ENCODE assay signal across 17 cellular contexts in genomic region chr6:30364591-30364990, GRCh38. TPM values are rescaled to one million over a fixed set of nuclear protein-coding genes. Genes with fewer than 3 reads are reported as not detected.
A peak's percentile ranks its signal among the peaks of the same experiment; 100 is the strongest.
DNase-seq lines count a peak whose midpoint lies in the region; ATAC-seq, FAIRE-seq and TF ChIP-seq lines count a peak whose summit lies in the region.
"Had no signal": no experiment of that assay in that cellular context is flagged by ENCODE, and none has a peak within 500 bp of the region (broad histone marks: within the 10 kb centered on the region; RNA-seq: fewer than 3 reads in every experiment).

No MANE protein-coding gene starts in this region.

- peaks cover 0 to 20% of the 10 kb centered on the region in 2 donors for H3K27me3 ChIP-seq in breast epithelium
- peaks cover 17 to 26% of the 10 kb centered on the region in 2 experiments for H3K27me3 ChIP-seq in K562 (ENCODE audit: control insufficient read depth in 2 of 2, insufficient read depth in 2 of 2, low read length in 2 of 2)
- H3K27me3 ChIP-seq: body of pancreas had no signal

- FAIRE-seq in K562 (lab: Jason Lieb, UNC), result no peak
- FAIRE-seq: kidney had no signal

- no peaks in the 10 kb centered on the region for H3K79me2 ChIP-seq in K562 (ENCODE audit: control insufficient read depth, insufficient read depth, low read length)

- no peaks in the 10 kb centered on the region for H4K20me1 ChIP-seq in K562 (replicated peaks; ENCODE audit: control insufficient read depth, insufficient read depth, low read length)

- no peaks in the 10 kb centered on the region for H3K9me1 ChIP-seq in K562 (ENCODE audit: control insufficient read depth, insufficient read depth, low read length)

- no peak for TF ChIP-seq POLR2A in breast epithelium (IDR thresholded peaks at IDR 0.05)
- no peak for TF ChIP-seq POLR2A in K562 (conservative IDR thresholded peaks at IDR 0.05)

- H3K4me1 ChIP-seq in breast epithelium (no peaks in the 10 kb centered on the region), K562 (replicated peaks in 1 of 2; ENCODE audit: control insufficient read depth in 2 of 2, insufficient read depth in 2 of 2, low read length in 2 of 2) (no peaks in the 10 kb centered on the region)
- H3K4me1 ChIP-seq: body of pancreas had no signal

- H2AFZ ChIP-seq in K562 (ENCODE audit: low read depth, low read length), result no peak overlapping the region

- no peaks in the 10 kb centered on the region for H3K36me3 Mint-ChIP-seq in MCF 10A (ENCODE audit: insufficient read depth, unreplicated experiment)
- H3K36me3 Mint-ChIP-seq: naive B cell had no signal

- TF ChIP-seq CTCF in MCF 10A (IDR thresholded peaks at IDR 0.05; ENCODE audit: unreplicated experiment), result no peak
- TF ChIP-seq CTCF in breast epithelium (IDR thresholded peaks at IDR 0.05), result no peak
- TF ChIP-seq CTCF in K562 (IDR thresholded peaks at IDR 0.05 in 2 of 3, conservative IDR thresholded peaks at IDR 0.05 in 1 of 3; ENCODE audit: insufficient read depth in 2 of 3, low read depth in 1 of 3, low read length in 3 of 3), result peak in 2 of 3 experiments; percentile 19 to 20; a peak in 2 of 6 replicates

- no peaks in the 10 kb centered on the region for H3K36me3 ChIP-seq in breast epithelium
- H3K36me3 ChIP-seq in K562 (ENCODE audit: control insufficient read depth, insufficient read depth, low read length), result no peaks in the 10 kb centered on the region

- H3K9me3 ChIP-seq in breast epithelium (no peaks in the 10 kb centered on the region), K562 (replicated peaks; ENCODE audit: control insufficient read depth, insufficient read depth, low read depth, low read length) (no peaks in the 10 kb centered on the region)
- H3K9me3 ChIP-seq: body of pancreas had no signal

- peaks cover 72% of the 10 kb centered on the region for H3K27me3 Mint-ChIP-seq in MCF 10A (ENCODE audit: insufficient read depth, unreplicated experiment)

- H3K4me1 Mint-ChIP-seq in MCF 10A (ENCODE audit: insufficient read depth, unreplicated experiment), result no peaks in the 10 kb centered on the region
- H3K4me1 Mint-ChIP-seq: activated CD4-positive, alpha-beta memory T cell treated with anti-CD3 and anti-CD28 coated beads, Interleukin-2, amount 10 ng/mL, durations not matched to agents 7 days and 5 days; naive B cell had no signal

- H3K27ac ChIP-seq in breast epithelium, result no peak overlapping the region
- no peak overlapping the region for H3K27ac ChIP-seq in K562 (ENCODE audit: extremely low read depth, low read depth, low read length)
- H3K27ac ChIP-seq: body of pancreas had no signal

- intact Hi-C loops in MCF 10A (cut with micrococcal nuclease), result loop anchor here (5.0 kb wide), 1 partner anchor 78 kb away; no protein-coding TSS in a partner anchor
- intact Hi-C loops in breast epithelium (cut with DNase I; ENCODE audit: low total_unique reads), result no loop called here
- intact Hi-C loops in K562 (cut with micrococcal nuclease), result no loop called here

- DNase-seq in MCF 10A (ENCODE audit: unreplicated experiment), result peak; percentile 36
- DNase-seq in breast epithelium (ENCODE audit: low spot score in 2 of 2), result no peak
- DNase-seq in M059J (ENCODE audit: low read depth), result peak; percentile 11
- no peak for DNase-seq in K562 (ENCODE audit: extremely low read depth in 1 of 4, low spot score in 3 of 4)
- DNase-seq in NCI-H345 treated with DMSO at 0.1 percent for 48 hours (lab: John Stamatoyannopoulos, UW; ENCODE audit: unreplicated experiment), result no peak
- no peak for DNase-seq in NCI-H1048 (lab: John Stamatoyannopoulos, UW)
- DNase-seq in SHP77 (lab: John Stamatoyannopoulos, UW), result no peak
- DNase-seq in NCI-H2196 treated with DMSO at 0.1 percent for 48 hours (lab: John Stamatoyannopoulos, UW; ENCODE audit: unreplicated experiment), result no peak
- DNase-seq: activated CD4-positive, alpha-beta memory T cell treated with anti-CD3 and anti-CD28 coated beads, Interleukin-2, amount 10 ng/mL, durations not matched to agents 7 days and 5 days; activated effector memory CD4-positive, alpha-beta T cell treated with anti-CD3 and anti-CD28 coated beads, Interleukin-2, amount 50 U/mL, for 16 hours; foreskin melanocyte; kidney; naive B cell; NCI-H1694; stimulated activated CD4-positive, alpha-beta T cell treated with anti-CD3 and anti-CD28 coated beads, Interleukin-4, amount 100 ng/mL, for 4 hours; stimulated activated naive CD4-positive, alpha-beta T cell had no signal

- no TSS peak for BruUV-seq in MCF 10A (replicated peaks; lab: Mats Ljungman, UMichigan)
- no TSS peak for BruUV-seq in K562 (replicated peaks; lab: Mats Ljungman, UMichigan)

- no peak overlapping the region for H3K4me3 ChIP-seq in breast epithelium
- H3K4me3 ChIP-seq in K562, result no peak overlapping the region
- H3K4me3 ChIP-seq: body of pancreas had no signal

- H3K4me3 Mint-ChIP-seq in MCF 10A (ENCODE audit: unreplicated experiment), result no peak overlapping the region
- H3K4me3 Mint-ChIP-seq: activated CD4-positive, alpha-beta memory T cell treated with anti-CD3 and anti-CD28 coated beads, Interleukin-2, amount 10 ng/mL, durations not matched to agents 7 days and 5 days; naive B cell had no signal

- ATAC-seq in K562, result no peak
- ATAC-seq: body of pancreas had no signal

- no peaks in the 10 kb centered on the region for H3K9me3 Mint-ChIP-seq in MCF 10A (ENCODE audit: unreplicated experiment)
- H3K9me3 Mint-ChIP-seq: activated CD4-positive, alpha-beta memory T cell treated with anti-CD3 and anti-CD28 coated beads, Interleukin-2, amount 10 ng/mL, durations not matched to agents 7 days and 5 days had no signal

- CTCF ChIA-PET in MCF 10A (lab: Yijun Ruan, JAX), result interaction anchor here (0.6 kb wide), 1 partner anchor 99 kb away, joined by 3 read pairs; no protein-coding TSS in a partner anchor
- CTCF ChIA-PET in K562 (lab: Yijun Ruan, JAX; ENCODE audit: low intra/inter-chr PET ratio), result interaction anchor here (0.5 to 0.6 kb wide), 2 partner anchors 32 to 35 kb away, joined by 3 read pairs; no protein-coding TSS in a partner anchor

- no peak for TF ChIP-seq RAD21 in K562 (CRISPR knock-in tag; conservative IDR thresholded peaks at IDR 0.05 in 1 of 2, IDR thresholded peaks at IDR 0.05 in 1 of 2)

- POLR2A ChIA-PET in MCF 10A (lab: Yijun Ruan, JAX) (no interaction called here), K562 (lab: Yijun Ruan, JAX) (interaction anchor here (0.8 kb wide), 1 partner anchor 19 kb away, joined by 3 read pairs; no protein-coding TSS in a partner anchor)

- WGBS in K562 (ENCODE audit: insufficient coverage, low coverage, missing lambda C conversion rate), result 0% methylated on average over 2 of the region's 2 CpGs

- no peak overlapping the region for H3K9ac ChIP-seq in K562 (ENCODE audit: insufficient read depth in 1 of 2, low read depth in 2 of 2, low read length in 2 of 2)

- no peak overlapping the region for H3K4me2 ChIP-seq in K562 (ENCODE audit: insufficient read depth, low read length)

- no peak for TF ChIP-seq EP300 in K562 (IDR thresholded peaks at IDR 0.05; ENCODE audit: low read length)

- H3K27ac Mint-ChIP-seq in MCF 10A (ENCODE audit: low read depth, unreplicated experiment), result no peak overlapping the region
- H3K27ac Mint-ChIP-seq: activated CD4-positive, alpha-beta memory T cell treated with anti-CD3 and anti-CD28 coated beads, Interleukin-2, amount 10 ng/mL, durations not matched to agents 7 days and 5 days had no signal

- in situ Hi-C loops in K562 (cut with MboI), result no loop called here

RNA-seq across cellular contexts. Expression of gene RPP21, which starts 19.6 kb away (rescaled TPM):
- 63.0 and 74.1 TPM in 2 replicates for total RNA-seq in MCF 10A (2022)
- total RNA-seq in breast epithelium, result 10 to 100 TPM; 59.0 to 69.6 (median 67.8) TPM
- 106 and 156 TPM in 2 replicates for total RNA-seq in M059J (2014; rRNA removed; shearing (Covaris generic))
- 22.4 and 33.0 TPM in 2 replicates for total RNA-seq in K562 (2011; cell fraction: chromatin; rRNA removed; ENCODE audit: low replicate concordance)
- total RNA-seq in K562 (2011; cell fraction: nucleolus; rRNA removed), result 49.1 and 56.7 TPM in 2 replicates
- total RNA-seq in K562 (2011; cell fraction: nucleoplasm; rRNA removed), result 33.2 and 46.3 TPM in 2 replicates
- 231 and 363 TPM in 2 replicates for total RNA-seq in K562 (2014; rRNA removed)
- total RNA-seq in K562 (2014; rRNA removed; fragmentation: Illumina TruSeq; extraction: Trizol), result 50.5 and 62.1 TPM in 2 replicates
- 164 and 166 TPM in 2 replicates for total RNA-seq in K562 (2015; rRNA removed; fragmentation: Illumina TruSeq; extraction: Trizol)
- total RNA-seq in K562 (2021), result 159 and 178 TPM in 2 replicates
- 88.9 and 90.3 TPM in 2 replicates for polyA plus RNA-seq in K562 (2011; rRNA removed)
- polyA plus RNA-seq in K562 (2011; cell fraction: cytosol; rRNA removed), result 198 and 661 TPM in 2 replicates
- 152 and 277 TPM in 2 replicates for polyA plus RNA-seq in K562 (2011; cell fraction: nucleus; rRNA removed)
- 234 and 238 TPM in 2 replicates for polyA plus RNA-seq in K562 (2012)
- polyA plus RNA-seq in K562 (2014; fragmentation: Illumina TruSeq; extraction: Trizol), result 83.9 and 235 TPM in 2 replicates
- polyA plus RNA-seq in K562 (2014; fragmentation: Nextera tagmentation; extraction: Ambion mirVana), result 100 to 1,000 TPM; 201 to 246 TPM
- 362 and 376 TPM in 2 replicates for polyA plus RNA-seq in K562 (2014; rRNA removed)
- 9.7 and 16.9 TPM in 2 replicates for polyA minus RNA-seq in K562 (2011; rRNA and poly(A)+ RNA removed)
- polyA minus RNA-seq in K562 (2011; cell fraction: cytosol; rRNA and poly(A)+ RNA removed), result 29.1 and 38.4 TPM in 2 replicates
- polyA minus RNA-seq in K562 (2011; cell fraction: nucleus; rRNA and poly(A)+ RNA removed), result 24.5 and 25.5 TPM in 2 replicates

RNA-seq across cellular contexts. Expression of gene TRIM39, which starts 37.9 kb away (rescaled TPM):
- total RNA-seq in MCF 10A (2022), result 14.7 and 18.6 TPM in 2 replicates
- total RNA-seq in breast epithelium, result 10 to 100 TPM; 10.8 to 21.2 (median 12.6) TPM
- total RNA-seq in M059J (2014; rRNA removed; shearing (Covaris generic)), result 18.0 and 26.8 TPM in 2 replicates
- total RNA-seq in K562 (2011; cell fraction: chromatin; rRNA removed; ENCODE audit: low replicate concordance), result 32.1 and 33.3 TPM in 2 replicates
- total RNA-seq in K562 (2011; cell fraction: nucleolus; rRNA removed), result 19.3 and 21.2 TPM in 2 replicates
- total RNA-seq in K562 (2011; cell fraction: nucleoplasm; rRNA removed), result 21.7 and 22.1 TPM in 2 replicates
- total RNA-seq in K562 (2014; rRNA removed), result 12.5 and 14.8 TPM in 2 replicates
- 12.8 and 13.7 TPM in 2 replicates for total RNA-seq in K562 (2014; rRNA removed; fragmentation: Illumina TruSeq; extraction: Trizol)
- total RNA-seq in K562 (2015; rRNA removed; fragmentation: Illumina TruSeq; extraction: Trizol), result 10.2 TPM in 2 replicates
- 15.3 and 17.4 TPM in 2 replicates for total RNA-seq in K562 (2021)
- 11.6 and 17.1 TPM in 2 replicates for polyA plus RNA-seq in K562 (2011; rRNA removed)
- 9.0 and 10.0 TPM in 2 replicates for polyA plus RNA-seq in K562 (2011; cell fraction: cytosol; rRNA removed)
- polyA plus RNA-seq in K562 (2011; cell fraction: nucleus; rRNA removed), result 35.2 and 49.0 TPM in 2 replicates
- 10.5 and 11.9 TPM in 2 replicates for polyA plus RNA-seq in K562 (2012)
- polyA plus RNA-seq in K562 (2014; fragmentation: Illumina TruSeq; extraction: Trizol), result 17.6 and 17.7 TPM in 2 replicates
- 1 to 10 TPM; 5.6 to 5.8 TPM for polyA plus RNA-seq in K562 (2014; fragmentation: Nextera tagmentation; extraction: Ambion mirVana)
- 17.2 and 18.4 TPM in 2 replicates for polyA plus RNA-seq in K562 (2014; rRNA removed)
- polyA minus RNA-seq in K562 (2011; rRNA and poly(A)+ RNA removed), result 9.4 and 12.4 TPM in 2 replicates
- 7.5 and 12.2 TPM in 2 replicates for polyA minus RNA-seq in K562 (2011; cell fraction: cytosol; rRNA and poly(A)+ RNA removed)
- polyA minus RNA-seq in K562 (2011; cell fraction: nucleus; rRNA and poly(A)+ RNA removed), result 16.7 and 20.2 TPM in 2 replicates

Comparison
In these comparisons a context has a peak if more than half of its experiments do, and no peak if none do; other contexts are left out.
1. DNase-seq: peak in MCF 10A (single experiment) and M059J (single experiment); none in breast epithelium (0 of 2), K562 (0 of 4), NCI-H345 treated with DMSO at 0.1 percent for 48 hours (single experiment), NCI-H1048 (single experiment), SHP77 (0 of 2) and NCI-H2196 treated with DMSO at 0.1 percent for 48 hours (single experiment).
2. CTCF ChIP-seq: peak in K562 (2 of 3); none in MCF 10A (single experiment) and breast epithelium (0 of 3).